Comparison of ENCODE assay signal across 14 cellular contexts in the genomic region with DNA sequence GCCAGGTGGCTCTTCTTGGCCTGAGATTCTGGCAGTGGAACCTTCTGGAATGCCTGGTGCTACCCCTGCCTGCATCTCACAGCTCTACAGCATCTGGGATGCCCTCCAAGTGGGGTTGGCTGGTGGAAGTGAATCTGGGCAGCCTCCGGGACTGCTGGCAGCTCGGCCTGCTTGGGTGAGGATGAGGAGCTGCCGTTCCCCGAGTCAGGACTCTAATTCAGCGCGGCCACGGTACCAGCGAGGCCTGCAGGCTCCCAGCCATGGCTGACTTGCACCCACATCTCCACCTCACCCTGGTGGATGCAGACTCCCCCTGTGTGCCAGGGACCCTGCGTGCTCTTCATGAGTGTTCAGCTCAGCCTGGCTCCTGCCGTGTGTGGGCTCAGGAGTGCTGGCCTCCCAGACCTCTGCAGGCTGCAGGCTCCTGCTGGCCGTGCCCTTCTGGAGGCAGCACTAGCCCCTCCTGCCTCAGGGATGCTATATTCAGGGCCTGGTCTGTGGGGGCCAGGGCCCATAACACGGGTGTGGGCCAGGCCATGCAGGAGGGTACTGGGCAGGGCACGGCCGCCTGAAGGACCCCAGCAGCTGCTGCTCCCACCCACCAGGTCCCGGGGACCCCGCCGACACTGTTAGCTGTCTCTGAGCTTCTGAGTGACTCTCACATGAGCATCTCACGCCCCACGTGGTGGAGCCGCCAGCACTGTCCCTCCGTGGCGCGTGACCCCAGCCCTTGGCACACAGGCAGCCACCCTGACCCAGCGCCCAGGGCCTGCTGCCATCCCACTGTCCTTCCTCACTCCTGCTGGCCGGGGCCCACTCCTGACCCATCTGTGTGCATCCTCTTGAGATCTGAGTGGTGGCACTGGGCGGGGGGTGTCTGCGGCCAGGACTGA. TPM values are rescaled to one million over a fixed set of nuclear protein-coding genes. Genes with fewer than 3 reads are reported as not detected.
"Had no signal": no experiment of that assay in that cellular context is flagged by ENCODE, and none has a peak within 500 bp of the region (broad histone marks: within the 10 kb centered on the region; RNA-seq: fewer than 3 reads in every experiment).

No MANE protein-coding gene starts in this region.

- H3K9me3 ChIP-seq: gastroesophageal sphincter, ovary had no signal

- H3K4me2 ChIP-seq: smooth muscle cell had no signal

- H3K4me3 ChIP-seq: gastroesophageal sphincter, ovary, smooth muscle cell had no signal

- H3K36me3 ChIP-seq: ovary had no signal

- DNase-seq: activated CD4-positive, alpha-beta memory T cell treated with anti-CD3 and anti-CD28 coated beads, Interleukin-2, amount 10 ng/mL, durations not matched to agents 7 days and 5 days; activated CD4-positive, alpha-beta T cell treated with anti-CD3 and anti-CD28 coated beads for 1 hour; activated gamma-delta T cell; activated naive CD8-positive, alpha-beta T cell treated with anti-CD3 and anti-CD28 coated beads for 36 hours; activated T-cell treated with anti-CD3 and anti-CD28 coated beads, Interleukin-2, amount 50 U/mL, for 48 hours; effector memory CD4-positive, alpha-beta T cell; left colon; mammary epithelial cell; ovary had no signal

- H3K27ac ChIP-seq: epithelial cell of prostate, gastroesophageal sphincter, ovary had no signal

- H3K27me3 ChIP-seq: gastroesophageal sphincter, ovary had no signal

- FAIRE-seq: astrocyte had no signal

- ATAC-seq: gastroesophageal sphincter, left colon had no signal

RNA-seq across cellular contexts. Expression of a gene that starts 48.6 kb away (rescaled TPM):
- total RNA-seq: activated CD4-positive, alpha-beta memory T cell treated with anti-CD3 and anti-CD28 coated beads, Interleukin-2, amount 10 ng/mL, durations not matched to agents 7 days and 5 days; activated naive CD8-positive, alpha-beta T cell treated with anti-CD3 and anti-CD28 coated beads for 36 hours; astrocyte; gastroesophageal sphincter; left colon; mammary epithelial cell; ovary; SK-MEL-5; smooth muscle cell had no signal
- polyA plus RNA-seq: mammary epithelial cell, ovary, smooth muscle cell had no signal
